8 cellular contexts compared by ENCODE assay signal in the genomic region with DNA sequence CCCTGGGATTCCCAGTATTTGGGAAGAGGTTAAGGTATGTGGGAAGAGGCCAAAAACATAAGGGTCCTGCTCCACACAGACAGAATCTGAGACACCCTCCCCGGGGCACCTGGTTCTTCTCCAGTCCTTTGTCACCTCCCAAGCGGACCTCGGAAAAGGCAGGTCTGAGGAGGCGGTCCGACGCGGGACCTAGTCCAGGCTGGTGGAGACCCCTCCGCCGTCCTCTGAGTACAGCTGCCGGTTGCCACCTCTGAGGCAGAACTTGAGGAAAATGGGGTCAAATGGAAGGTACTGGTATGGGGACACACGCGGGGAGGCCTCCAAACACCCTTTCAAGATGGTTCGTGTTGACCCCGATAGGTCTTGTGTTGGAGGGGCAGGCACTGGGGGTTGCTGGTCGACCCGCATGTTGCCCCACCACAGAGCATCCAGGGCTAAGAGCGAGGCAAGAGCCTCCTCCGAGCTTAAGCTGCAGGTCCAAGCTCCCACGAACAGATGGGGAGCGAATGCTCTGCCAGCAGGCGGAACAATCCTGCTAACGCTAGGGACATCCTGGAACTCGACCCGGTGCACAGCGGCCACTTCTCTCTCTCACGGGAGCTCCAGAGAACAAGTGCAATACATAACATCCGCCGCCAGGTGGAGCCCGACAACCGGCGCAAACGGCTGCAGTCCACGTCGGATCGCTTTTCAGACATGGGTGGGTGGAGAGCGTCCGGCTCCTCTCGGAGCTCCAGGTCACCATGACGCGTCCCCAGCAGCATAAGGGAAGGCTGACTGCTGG.
DNase-seq lines count a peak whose midpoint lies in the region; ATAC-seq and TF ChIP-seq lines count a peak whose summit lies in the region.
"Not testable (repeated sequence)": the region's sequence is repeated elsewhere in the genome, so short reads cannot be mapped to it uniquely, and the experiment has no call there.

No MANE protein-coding gene starts in this region.

- ATAC-seq in CD8-positive, alpha-beta T cell = peak; percentile 42
- ATAC-seq in GM21381 (IDR thresholded peaks at IDR 0.05; ENCODE audit: unreplicated experiment) = peak; percentile 77
- not testable (repeated sequence) for ATAC-seq in activated T-cell treated with anti-CD3 and anti-CD28 coated beads, Interleukin-2, amount 50 U/mL, for 72 hours (replicated peaks in 1 of 2)

- TF ChIP-seq EP300 in esophagus muscularis mucosa (IDR thresholded peaks at IDR 0.05) = not testable (repeated sequence)

- not testable (repeated sequence) for H3K9ac ChIP-seq in mesendoderm (ENCODE audit: low read length)

- not testable (repeated sequence) for H3K27ac Mint-ChIP-seq in CD8-positive, alpha-beta T cell; activated T-cell treated with anti-CD3 and anti-CD28 coated beads, Interleukin-2, amount 50 U/mL, for 72 hours

- CTCF ChIA-PET in CD8-positive, alpha-beta T cell (lab: Charles Lee) = not testable (repeated sequence)

- H3K36me3 ChIP-seq in CD8-positive, alpha-beta T cell (ENCODE audit: insufficient read depth, low read length); esophagus muscularis mucosa; mesendoderm (ENCODE audit: control insufficient read depth, insufficient read depth, low read length): not testable (repeated sequence)

- H4K5ac ChIP-seq in mesendoderm (ENCODE audit: low read length) = not testable (repeated sequence)

- H3K4me1 ChIP-seq in CD8-positive, alpha-beta T cell (ENCODE audit: insufficient read depth, low read length); esophagus muscularis mucosa; mesendoderm (ENCODE audit: control insufficient read depth, low read depth, low read length): not testable (repeated sequence)

- not testable (repeated sequence) for H3K9me3 ChIP-seq in CD8-positive, alpha-beta T cell (ENCODE audit: low read length); esophagus muscularis mucosa

- H3K9me3 Mint-ChIP-seq in CD8-positive, alpha-beta T cell; activated T-cell treated with anti-CD3 and anti-CD28 coated beads, Interleukin-2, amount 50 U/mL, for 72 hours: not testable (repeated sequence)

- H3K79me1 ChIP-seq in mesendoderm (ENCODE audit: low read length) = not testable (repeated sequence)

- H2BK5ac ChIP-seq in mesendoderm (ENCODE audit: low read length) = not testable (repeated sequence)

- H3K18ac ChIP-seq in mesendoderm (ENCODE audit: low read length) = not testable (repeated sequence)

- TF ChIP-seq POLR2A in esophagus muscularis mucosa (IDR thresholded peaks at IDR 0.05; ENCODE audit: low read depth) = not testable (repeated sequence)

- H3K27ac ChIP-seq in CD8-positive, alpha-beta T cell (ENCODE audit: low read depth, low read length); esophagus muscularis mucosa (replicated peaks in 1 of 4); mesendoderm (ENCODE audit: low read depth, low read length): not testable (repeated sequence)

- H3K4me3 ChIP-seq in CD8-positive, alpha-beta T cell (ENCODE audit: low read depth, low read length); mesendoderm (ENCODE audit: low read length): not testable (repeated sequence)
- H3K4me3 ChIP-seq in esophagus muscularis mucosa = peak overlapping the region in 2 of 4 donors; percentile 10 to 22

- not testable (repeated sequence) for H4K8ac ChIP-seq in mesendoderm (ENCODE audit: low read depth, low read length)

- peak; percentile 10 to 76 (median 34) for DNase-seq in CD8-positive, alpha-beta T cell
- DNase-seq in MV-4-11 (lab: John Stamatoyannopoulos, UW) = peak; percentile 26
- peak; percentile 11 to 40 for DNase-seq in SHP77 (lab: John Stamatoyannopoulos, UW)
- peak; percentile 58 to 75 for DNase-seq in activated T-cell treated with anti-CD3 and anti-CD28 coated beads, Interleukin-2, amount 50 U/mL, for 72 hours
- peak; percentile 95 for DNase-seq in esophagus muscularis mucosa (ENCODE audit: extremely low spot score)
- DNase-seq in mesendoderm = peak; percentile 90
- DNase-seq in stimulated activated CD4-positive, alpha-beta T cell treated with anti-CD3 and anti-CD28 coated beads, TNF-alpha, amount 100 ng/mL, for 4 hours (ENCODE audit: low read depth in 3 of 3) = peak; percentile 11 to 27 (median 16)

- H3K4me2 ChIP-seq in mesendoderm (ENCODE audit: low read length) = not testable (repeated sequence)

- intact Hi-C loops in CD8-positive, alpha-beta T cell (cut with DNase I, micrococcal nuclease); esophagus muscularis mucosa (cut with DNase I): not testable (repeated sequence)

- not testable (repeated sequence) for H3K4me3 Mint-ChIP-seq in CD8-positive, alpha-beta T cell; activated T-cell treated with anti-CD3 and anti-CD28 coated beads, Interleukin-2, amount 50 U/mL, for 72 hours

- H3K36me3 Mint-ChIP-seq in CD8-positive, alpha-beta T cell; activated T-cell treated with anti-CD3 and anti-CD28 coated beads, Interleukin-2, amount 50 U/mL, for 72 hours (ENCODE audit: insufficient read depth in 2 of 2): not testable (repeated sequence)

- peak overlapping the region; percentile 65 for H3K56ac ChIP-seq in mesendoderm (ENCODE audit: low read length)

- not testable (repeated sequence) for H2BK15ac ChIP-seq in mesendoderm (replicated peaks; ENCODE audit: low read depth)

- not testable (repeated sequence) for H3K79me2 ChIP-seq in mesendoderm (ENCODE audit: control insufficient read depth, insufficient read depth, low read length)

- not testable (repeated sequence) for H3K4me1 Mint-ChIP-seq in CD8-positive, alpha-beta T cell (ENCODE audit: low read depth); activated T-cell treated with anti-CD3 and anti-CD28 coated beads, Interleukin-2, amount 50 U/mL, for 72 hours (ENCODE audit: low read depth)

- H3K27me3 Mint-ChIP-seq in CD8-positive, alpha-beta T cell (ENCODE audit: low read depth); activated T-cell treated with anti-CD3 and anti-CD28 coated beads, Interleukin-2, amount 50 U/mL, for 72 hours (ENCODE audit: low read depth): not testable (repeated sequence)

- not testable (repeated sequence) for H3K23ac ChIP-seq in mesendoderm (ENCODE audit: low read length)

- TF ChIP-seq CTCF in CD8-positive, alpha-beta T cell (IDR thresholded peaks at IDR 0.05) = peak; percentile 51
- peak; percentile 64 to 81 (median 80) for TF ChIP-seq CTCF in esophagus muscularis mucosa (IDR thresholded peaks at IDR 0.05)

- POLR2A ChIA-PET in CD8-positive, alpha-beta T cell (lab: Charles Lee) = not testable (repeated sequence)

- H3K27me3 ChIP-seq in CD8-positive, alpha-beta T cell (ENCODE audit: insufficient read depth, low read length); esophagus muscularis mucosa; mesendoderm (ENCODE audit: insufficient read depth, low read length, poor library complexity): not testable (repeated sequence)

- H2AK5ac ChIP-seq in mesendoderm (ENCODE audit: low read length) = not testable (repeated sequence)

- H3K4ac ChIP-seq in mesendoderm (ENCODE audit: low read depth, low read length) = not testable (repeated sequence)

- H2BK120ac ChIP-seq in mesendoderm (ENCODE audit: low read depth, low read length) = not testable (repeated sequence)

- WGBS in esophagus muscularis mucosa = 13% methylated on average over 14 of the region's 40 CpGs
- WGBS in mesendoderm (ENCODE audit: extremely low coverage, insufficient coverage, low lambda C conversion rate) = no CpG with 5 or more reads among the region's 40 CpGs

Comparison
In these comparisons a context has a peak if more than half of its experiments do, and no peak if none do; other contexts are left out.
1. DNase-seq: peak in every context shown above with its lines; median percentile 95 in esophagus muscularis mucosa; 90 in mesendoderm; 66 in activated T-cell treated with anti-CD3 and anti-CD28 coated beads, Interleukin-2, amount 50 U/mL, for 72 hours; 34 in CD8-positive, alpha-beta T cell; 26 in MV-4-11; 26 in SHP77; 16 in stimulated activated CD4-positive, alpha-beta T cell treated with anti-CD3 and anti-CD28 coated beads, TNF-alpha, amount 100 ng/mL, for 4 hours.